ENCODE assay signal across 13 cellular contexts in genomic region chr9:4137755-4138154, GRCh38.
DNase-seq lines count a peak whose midpoint lies in the region; ATAC-seq, FAIRE-seq and TF ChIP-seq lines count a peak whose summit lies in the region.
"Had no signal": no experiment of that assay in that cellular context is flagged by ENCODE, and none has a peak within 500 bp of the region (broad histone marks: within the 10 kb centered on the region; RNA-seq: fewer than 3 reads in every experiment).

No MANE protein-coding gene starts in this region.

- no peaks in the 10 kb centered on the region for H3K9me2 ChIP-seq in hepatocyte (replicated peaks; ENCODE audit: insufficient read depth)

- no peak; a peak in 1 of 5 replicates for TF ChIP-seq EP300 in A549 (IDR thresholded peaks at IDR 0.05)

- FAIRE-seq in A549 (lab: Jason Lieb, UNC) = peak; percentile 97

- H2AFZ ChIP-seq in hepatocyte = no peak overlapping the region

- H3K4me3 Mint-ChIP-seq in natural killer cell = no peak overlapping the region

- no peaks in the 10 kb centered on the region for H4K20me1 ChIP-seq in hepatocyte (ENCODE audit: insufficient read depth, poor library complexity, severe bottlenecking)
- H4K20me1 ChIP-seq: BLaER1 had no signal

- H3K4me1 ChIP-seq in A549 (peaks cover 76% of the 10 kb centered on the region), hepatocyte (ENCODE audit: insufficient read depth) (peaks cover 21% of the 10 kb centered on the region)

- no peaks in the 10 kb centered on the region for H3K36me3 ChIP-seq in hepatocyte (replicated peaks; ENCODE audit: insufficient read depth, low read depth)
- H3K36me3 ChIP-seq: BLaER1 had no signal

- CTCF ChIA-PET in A549 (lab: Yijun Ruan, JAX) = interaction anchor here (1.1 to 2.9 kb wide), 4 partner anchors 10 to 229 kb away, joined by 3 to 14 read pairs (median 7); no protein-coding TSS in a partner anchor

- H3K27me3 ChIP-seq in hepatocyte = no peaks in the 10 kb centered on the region
- H3K27me3 ChIP-seq: BLaER1 had no signal

- H3K36me3 Mint-ChIP-seq in natural killer cell = no peaks in the 10 kb centered on the region

- peaks cover 0 to 2% of the 10 kb centered on the region in 2 donors for H3K9me3 Mint-ChIP-seq in natural killer cell

- TF ChIP-seq RAD21 in A549 (conservative IDR thresholded peaks at IDR 0.05 in 1 of 2, IDR thresholded peaks at IDR 0.05 in 1 of 2) = peak in 1 of 2 experiments; percentile 13; a peak in 3 of 5 replicates

- peak overlapping the region; percentile 85 to 91 for H3K27ac ChIP-seq in A549
- peak overlapping the region; percentile 80 for H3K27ac ChIP-seq in hepatocyte
- H3K27ac ChIP-seq: BLaER1 had no signal

- TF ChIP-seq POLR2A in A549 (IDR thresholded peaks at IDR 0.05; ENCODE audit: low read length) = no peak

- WGBS in A549 (ENCODE audit: missing lambda C conversion rate) = 0% methylated on average over 1 of the region's 1 CpG
- WGBS in hepatocyte (ENCODE audit: low lambda C conversion rate, missing lambda C conversion rate) = 16% methylated on average over 1 of the region's 1 CpG

- TF ChIP-seq CTCF in A549 (IDR thresholded peaks at IDR 0.05) (no peak), WI38 (IDR thresholded peaks at IDR 0.05; ENCODE audit: low read depth, low read length) (no peak), hepatocyte (IDR thresholded peaks at IDR 0.05; ENCODE audit: poor library complexity) (no peak), natural killer cell (IDR thresholded peaks at IDR 0.05) (no peak)

- no peak overlapping the region for H3K27ac Mint-ChIP-seq in natural killer cell

- H3K79me2 ChIP-seq in hepatocyte = peaks cover 14% of the 10 kb centered on the region

- no peaks in the 10 kb centered on the region for H3K4me1 Mint-ChIP-seq in natural killer cell

- no peaks in the 10 kb centered on the region for H3K9me3 ChIP-seq in A549
- no peaks in the 10 kb centered on the region for H3K9me3 ChIP-seq in hepatocyte (ENCODE audit: low read depth)
- H3K9me3 ChIP-seq: BLaER1 had no signal

- POLR2A ChIA-PET in A549 (lab: Yijun Ruan, JAX) = no interaction called here

- H3K4me2 ChIP-seq in A549 = peak overlapping the region; percentile 73
- peak overlapping the region; percentile 23 for H3K4me2 ChIP-seq in hepatocyte
- H3K4me2 ChIP-seq: BLaER1 had no signal

- intact Hi-C loops in natural killer cell (cut with micrococcal nuclease) = no loop called here

- DNase-seq in A549 (ENCODE audit: low read depth in 1 of 2, low spot score in 1 of 2) (peak; percentile 57 to 77), HCEC 1CT (peak; percentile 93), hepatocyte (ENCODE audit: low spot score) (no peak), natural killer cell (no peak)
- DNase-seq: anterior cingulate cortex; glutamatergic neuron; NCI-H2081 treated with DMSO at 0.1 percent for 48 hours; stimulated activated naive CD8-positive, alpha-beta T cell treated with anti-CD3 and anti-CD28 coated beads, Interleukin-15, Interleukin-2, amounts not matched to agents 100 U/mL and 50 U/mL, for 24 hours had no signal

- H3K4me3 ChIP-seq in A549 = 0 out of 3 replicates have a peak overlapping the region, but pooled peaks have one; percentile 15
- H3K4me3 ChIP-seq in WI38 (ENCODE audit: low read depth, low read length) = peak overlapping the region; percentile 34
- no peak overlapping the region for H3K4me3 ChIP-seq in hepatocyte
- H3K4me3 ChIP-seq: BLaER1 had no signal

- ATAC-seq in A549 (peak; percentile 62 to 82), HG03159 (IDR thresholded peaks at IDR 0.05; ENCODE audit: unreplicated experiment) (no peak), HG03196 (IDR thresholded peaks at IDR 0.05; ENCODE audit: unreplicated experiment) (no peak), natural killer cell (no peak), GM18861 (IDR thresholded peaks at IDR 0.05; ENCODE audit: unreplicated experiment) (no peak)
- ATAC-seq: stimulated activated naive CD8-positive, alpha-beta T cell treated with anti-CD3 and anti-CD28 coated beads, Interleukin-15, Interleukin-2, amounts not matched to agents 100 U/mL and 50 U/mL, for 24 hours had no signal

- H3K27me3 Mint-ChIP-seq in natural killer cell (ENCODE audit: low read depth in 2 of 2) = peaks cover 2 to 11% of the 10 kb centered on the region in 2 donors

TF ChIP-seq in A549, 52 proteins besides CTCF, POLR2A, EP300 and RAD21 (continues in another document):
- no peak for TF ChIP-seq PHF8 (IDR thresholded peaks at IDR 0.05; ENCODE audit: borderline replicate concordance, low read depth)
- no peak for TF ChIP-seq ZNF302 (CRISPR knock-in tag; IDR thresholded peaks at IDR 0.05)
- TF ChIP-seq, protein P1, sequence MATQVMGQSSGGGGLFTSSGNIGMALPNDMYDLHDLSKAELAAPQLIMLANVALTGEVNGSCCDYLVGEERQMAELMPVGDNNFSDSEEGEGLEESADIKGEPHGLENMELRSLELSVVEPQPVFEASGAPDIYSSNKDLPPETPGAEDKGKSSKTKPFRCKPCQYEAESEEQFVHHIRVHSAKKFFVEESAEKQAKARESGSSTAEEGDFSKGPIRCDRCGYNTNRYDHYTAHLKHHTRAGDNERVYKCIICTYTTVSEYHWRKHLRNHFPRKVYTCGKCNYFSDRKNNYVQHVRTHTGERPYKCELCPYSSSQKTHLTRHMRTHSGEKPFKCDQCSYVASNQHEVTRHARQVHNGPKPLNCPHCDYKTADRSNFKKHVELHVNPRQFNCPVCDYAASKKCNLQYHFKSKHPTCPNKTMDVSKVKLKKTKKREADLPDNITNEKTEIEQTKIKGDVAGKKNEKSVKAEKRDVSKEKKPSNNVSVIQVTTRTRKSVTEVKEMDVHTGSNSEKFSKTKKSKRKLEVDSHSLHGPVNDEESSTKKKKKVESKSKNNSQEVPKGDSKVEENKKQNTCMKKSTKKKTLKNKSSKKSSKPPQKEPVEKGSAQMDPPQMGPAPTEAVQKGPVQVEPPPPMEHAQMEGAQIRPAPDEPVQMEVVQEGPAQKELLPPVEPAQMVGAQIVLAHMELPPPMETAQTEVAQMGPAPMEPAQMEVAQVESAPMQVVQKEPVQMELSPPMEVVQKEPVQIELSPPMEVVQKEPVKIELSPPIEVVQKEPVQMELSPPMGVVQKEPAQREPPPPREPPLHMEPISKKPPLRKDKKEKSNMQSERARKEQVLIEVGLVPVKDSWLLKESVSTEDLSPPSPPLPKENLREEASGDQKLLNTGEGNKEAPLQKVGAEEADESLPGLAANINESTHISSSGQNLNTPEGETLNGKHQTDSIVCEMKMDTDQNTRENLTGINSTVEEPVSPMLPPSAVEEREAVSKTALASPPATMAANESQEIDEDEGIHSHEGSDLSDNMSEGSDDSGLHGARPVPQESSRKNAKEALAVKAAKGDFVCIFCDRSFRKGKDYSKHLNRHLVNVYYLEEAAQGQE (IDR thresholded peaks at IDR 0.05) = no peak
- TF ChIP-seq CHD2 (IDR thresholded peaks at IDR 0.05; ENCODE audit: low read length, partially characterized antibody) = no peak
- TF ChIP-seq, protein P2, sequence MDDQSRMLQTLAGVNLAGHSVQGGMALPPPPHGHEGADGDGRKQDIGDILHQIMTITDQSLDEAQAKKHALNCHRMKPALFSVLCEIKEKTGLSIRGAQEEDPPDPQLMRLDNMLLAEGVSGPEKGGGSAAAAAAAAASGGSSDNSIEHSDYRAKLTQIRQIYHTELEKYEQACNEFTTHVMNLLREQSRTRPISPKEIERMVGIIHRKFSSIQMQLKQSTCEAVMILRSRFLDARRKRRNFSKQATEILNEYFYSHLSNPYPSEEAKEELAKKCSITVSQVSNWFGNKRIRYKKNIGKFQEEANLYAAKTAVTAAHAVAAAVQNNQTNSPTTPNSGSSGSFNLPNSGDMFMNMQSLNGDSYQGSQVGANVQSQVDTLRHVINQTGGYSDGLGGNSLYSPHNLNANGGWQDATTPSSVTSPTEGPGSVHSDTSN (IDR thresholded peaks at IDR 0.05) = no peak; the same call in 1 of the 2 replicates
- no peak for TF ChIP-seq RARB (CRISPR knock-in tag; IDR thresholded peaks at IDR 0.05)
- TF ChIP-seq USF2 (IDR thresholded peaks at IDR 0.05) = no peak
- no peak for TF ChIP-seq ESRRA (IDR thresholded peaks at IDR 0.05; ENCODE audit: borderline replicate concordance, low read length)
- TF ChIP-seq HOXB5 (CRISPR knock-in tag; IDR thresholded peaks at IDR 0.05) = no peak
- TF ChIP-seq FOXS1 (CRISPR knock-in tag; IDR thresholded peaks at IDR 0.05) = no peak
- TF ChIP-seq MYC (IDR thresholded peaks at IDR 0.05; ENCODE audit: borderline replicate concordance, low read length) = no peak
- TF ChIP-seq MAZ (IDR thresholded peaks at IDR 0.05; ENCODE audit: borderline replicate concordance, low read depth, low read length) = no peak
- no peak for TF ChIP-seq HOXB13 (CRISPR knock-in tag; IDR thresholded peaks at IDR 0.05; ENCODE audit: low read depth)
- no peak for TF ChIP-seq EHF (CRISPR knock-in tag; IDR thresholded peaks at IDR 0.05)
- TF ChIP-seq JUNB (IDR thresholded peaks at IDR 0.05) = no peak
- peak; percentile 36 for TF ChIP-seq MAFK (IDR thresholded peaks at IDR 0.05; ENCODE audit: partially characterized antibody)
- TF ChIP-seq HOXA7 (CRISPR knock-in tag; IDR thresholded peaks at IDR 0.05) = no peak
- no peak for TF ChIP-seq RFX5 (IDR thresholded peaks at IDR 0.05)
- TF ChIP-seq TFCP2L1 (CRISPR knock-in tag; IDR thresholded peaks at IDR 0.05) = no peak
- no peak for TF ChIP-seq CBX2 (IDR thresholded peaks at IDR 0.05; ENCODE audit: borderline replicate concordance, low read depth)
- no peak for TF ChIP-seq SREBF2 (IDR thresholded peaks at IDR 0.05)
- peak; percentile 3; the same call in 1 of the 3 replicates for TF ChIP-seq SMC3 (IDR thresholded peaks at IDR 0.05)
- TF ChIP-seq GATA3 (IDR thresholded peaks at IDR 0.05; ENCODE audit: borderline replicate concordance) = peak; percentile 73; the same call in 1 of the 2 replicates
- TF ChIP-seq, protein P3, sequence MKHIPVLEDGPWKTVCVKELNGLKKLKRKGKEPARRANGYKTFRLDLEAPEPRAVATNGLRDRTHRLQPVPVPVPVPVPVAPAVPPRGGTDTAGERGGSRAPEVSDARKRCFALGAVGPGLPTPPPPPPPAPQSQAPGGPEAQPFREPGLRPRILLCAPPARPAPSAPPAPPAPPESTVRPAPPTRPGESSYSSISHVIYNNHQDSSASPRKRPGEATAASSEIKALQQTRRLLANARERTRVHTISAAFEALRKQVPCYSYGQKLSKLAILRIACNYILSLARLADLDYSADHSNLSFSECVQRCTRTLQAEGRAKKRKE (CRISPR knock-in tag; IDR thresholded peaks at IDR 0.05; ENCODE audit: low read depth) = no peak
- no peak for TF ChIP-seq RCOR1 (IDR thresholded peaks at IDR 0.05; ENCODE audit: low read depth, low read length)

Comparison
In these comparisons a context has a peak if more than half of its experiments do, and no peak if none do; other contexts are left out.
1. ATAC-seq: peak in A549 (2 of 2); none in HG03159 (single experiment), HG03196 (single experiment), natural killer cell (0 of 3) and GM18861 (single experiment).
2. DNase-seq: peak in A549 (2 of 2) and HCEC 1CT (single experiment); none in hepatocyte (single experiment) and natural killer cell (single experiment).